In genomic region chr3:141231101-141231922, GRCh38 we compare ENCODE assay signal across 8 cellular contexts. TPM values are rescaled to one million over a fixed set of nuclear protein-coding genes. Genes with fewer than 3 reads are reported as not detected.
DNase-seq lines count a peak whose midpoint lies in the region; ATAC-seq and TF ChIP-seq lines count a peak whose summit lies in the region.

A gene with protein sequence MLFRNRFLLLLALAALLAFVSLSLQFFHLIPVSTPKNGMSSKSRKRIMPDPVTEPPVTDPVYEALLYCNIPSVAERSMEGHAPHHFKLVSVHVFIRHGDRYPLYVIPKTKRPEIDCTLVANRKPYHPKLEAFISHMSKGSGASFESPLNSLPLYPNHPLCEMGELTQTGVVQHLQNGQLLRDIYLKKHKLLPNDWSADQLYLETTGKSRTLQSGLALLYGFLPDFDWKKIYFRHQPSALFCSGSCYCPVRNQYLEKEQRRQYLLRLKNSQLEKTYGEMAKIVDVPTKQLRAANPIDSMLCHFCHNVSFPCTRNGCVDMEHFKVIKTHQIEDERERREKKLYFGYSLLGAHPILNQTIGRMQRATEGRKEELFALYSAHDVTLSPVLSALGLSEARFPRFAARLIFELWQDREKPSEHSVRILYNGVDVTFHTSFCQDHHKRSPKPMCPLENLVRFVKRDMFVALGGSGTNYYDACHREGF (plus strand): TSS chr3:141231825. CDS start chr3:141260176, 28,351 bp downstream.

- WGBS in esophagus muscularis mucosa = 10% methylated on average over 32 of the region's 87 CpGs

- H3K27me3 Mint-ChIP-seq in activated T-cell treated with anti-CD3 and anti-CD28 coated beads, Interleukin-2, amount 50 U/mL, for 24 hours = no peaks in the 10 kb centered on the region
- peaks cover 0 to 4% (median 0%) of the 10 kb centered on the region in 3 donors for H3K27me3 Mint-ChIP-seq in naive B cell
- no peaks in the 10 kb centered on the region for H3K27me3 Mint-ChIP-seq in stimulated activated memory B cell treated with anti-CD40 and anti-IgM and Interleukin-4, amounts not matched to agents 10 μg/mL and 1 μg/mL and 100 μg/mL, for 72 hours

- no peaks in the 10 kb centered on the region for H3K9me2 ChIP-seq in OCI-LY7 (ENCODE audit: insufficient read depth, low read length)

- CTCF ChIA-PET in OCI-LY7 (lab: Charles Lee; ENCODE audit: unreplicated experiment) = interaction anchor here (0.6 kb wide), 2 partner anchors 36 to 210 kb away, joined by 4 read pairs; no protein-coding TSS in a partner anchor

- peak within 1 kb of the TSS; percentile 68 for H2AFZ ChIP-seq in OCI-LY7 (ENCODE audit: low read length)

- TF ChIP-seq POLR2A in esophagus muscularis mucosa (IDR thresholded peaks at IDR 0.05; ENCODE audit: low read depth) = peak; percentile 8

- peaks cover 19% of the 10 kb centered on the region for H3K36me3 Mint-ChIP-seq in activated T-cell treated with anti-CD3 and anti-CD28 coated beads, Interleukin-2, amount 50 U/mL, for 24 hours (ENCODE audit: low read depth)
- no peaks in the 10 kb centered on the region for H3K36me3 Mint-ChIP-seq in naive B cell
- no peaks in the 10 kb centered on the region for H3K36me3 Mint-ChIP-seq in stimulated activated memory B cell treated with anti-CD40 and anti-IgM and Interleukin-4, amounts not matched to agents 10 μg/mL and 1 μg/mL and 100 μg/mL, for 72 hours

- H3K9me3 ChIP-seq in HUES48 (ENCODE audit: control insufficient read depth, insufficient read depth, low read length) (no peaks in the 10 kb centered on the region), OCI-LY7 (ENCODE audit: low read length) (no peaks in the 10 kb centered on the region), esophagus muscularis mucosa (no peaks in the 10 kb centered on the region)

- peak within 1 kb of the TSS; percentile 53; the same call in 1 of the 2 replicates for H3K9ac ChIP-seq in HUES48 (ENCODE audit: low read depth, low read length)

- BruUV-seq in OCI-LY7 (replicated peaks; lab: Mats Ljungman, UMichigan) = no TSS peak

- TF ChIP-seq CTCF in OCI-LY7 (conservative IDR thresholded peaks at IDR 0.05; ENCODE audit: low read length) (peak; percentile 65), esophagus muscularis mucosa (IDR thresholded peaks at IDR 0.05) (peak; percentile 66 to 85 (median 78))

- peak within 1 kb of the TSS; percentile 97 for H3K27ac Mint-ChIP-seq in activated T-cell treated with anti-CD3 and anti-CD28 coated beads, Interleukin-2, amount 50 U/mL, for 24 hours
- H3K27ac Mint-ChIP-seq in naive B cell = peak within 1 kb of the TSS; percentile 80 to 99 (median 94)
- H3K27ac Mint-ChIP-seq in stimulated activated memory B cell treated with anti-CD40 and anti-IgM and Interleukin-4, amounts not matched to agents 10 μg/mL and 1 μg/mL and 100 μg/mL, for 72 hours = peak within 1 kb of the TSS; percentile 92

- POLR2A ChIA-PET in OCI-LY7 (lab: Charles Lee) = interaction anchor here (0.6 to 1.2 kb wide), 5 partner anchors 34 to 1132 kb away, joined by 3 to 5 read pairs (median 3); no protein-coding TSS in a partner anchor

- H3K4me1 Mint-ChIP-seq in activated T-cell treated with anti-CD3 and anti-CD28 coated beads, Interleukin-2, amount 50 U/mL, for 24 hours (ENCODE audit: low read depth) = peaks cover 42% of the 10 kb centered on the region
- H3K4me1 Mint-ChIP-seq in naive B cell = peaks cover 20 to 27% (median 21%) of the 10 kb centered on the region in 3 donors
- peaks cover 20% of the 10 kb centered on the region for H3K4me1 Mint-ChIP-seq in stimulated activated memory B cell treated with anti-CD40 and anti-IgM and Interleukin-4, amounts not matched to agents 10 μg/mL and 1 μg/mL and 100 μg/mL, for 72 hours

- peak; percentile 73 for DNase-seq in DMS153 (lab: John Stamatoyannopoulos, UW)
- peak; percentile 85 for DNase-seq in OCI-LY7 (ENCODE audit: low spot score)
- peak; percentile 96 for DNase-seq in activated T-cell treated with anti-CD3 and anti-CD28 coated beads, Interleukin-2, amount 50 U/mL, for 24 hours
- peak; percentile 96 for DNase-seq in esophagus muscularis mucosa (ENCODE audit: extremely low spot score)
- peak; percentile 86 for DNase-seq in naive B cell

- H3K4me3 Mint-ChIP-seq in activated T-cell treated with anti-CD3 and anti-CD28 coated beads, Interleukin-2, amount 50 U/mL, for 24 hours = peak within 1 kb of the TSS; percentile 90
- H3K4me3 Mint-ChIP-seq in naive B cell = peak within 1 kb of the TSS; percentile 90 to 98 (median 95)
- peak within 1 kb of the TSS; percentile 98 for H3K4me3 Mint-ChIP-seq in stimulated activated memory B cell treated with anti-CD40 and anti-IgM and Interleukin-4, amounts not matched to agents 10 μg/mL and 1 μg/mL and 100 μg/mL, for 72 hours

- peaks cover 12% of the 10 kb centered on the region for H3K36me3 ChIP-seq in HUES48 (ENCODE audit: control insufficient read depth, insufficient read depth, low read length)
- no peaks in the 10 kb centered on the region for H3K36me3 ChIP-seq in OCI-LY7 (ENCODE audit: insufficient read depth, low read length)
- peaks cover 0 to 6% (median 0%) of the 10 kb centered on the region in 4 donors for H3K36me3 ChIP-seq in esophagus muscularis mucosa

- H3K79me2 ChIP-seq in OCI-LY7 (ENCODE audit: insufficient read depth, low read depth, low read length) = no peaks in the 10 kb centered on the region

- H4K20me1 ChIP-seq in OCI-LY7 (ENCODE audit: insufficient read depth, low read length) = no peaks in the 10 kb centered on the region

- H3K4me3 ChIP-seq in HUES48 (ENCODE audit: low read depth, low read length) = peak within 1 kb of the TSS; percentile 80
- H3K4me3 ChIP-seq in OCI-LY7 (ENCODE audit: low read depth, low read length, poor library complexity, severe bottlenecking) = peak within 1 kb of the TSS; percentile 73
- peak within 1 kb of the TSS; percentile 86 to 96 (median 91) for H3K4me3 ChIP-seq in esophagus muscularis mucosa

- no peak for TF ChIP-seq EP300 in esophagus muscularis mucosa (IDR thresholded peaks at IDR 0.05)

- H3K27me3 ChIP-seq in HUES48 (ENCODE audit: control insufficient read depth, insufficient read depth, low read length) = peaks cover 26% of the 10 kb centered on the region
- no peaks in the 10 kb centered on the region for H3K27me3 ChIP-seq in esophagus muscularis mucosa

- H3K9me3 Mint-ChIP-seq in activated T-cell treated with anti-CD3 and anti-CD28 coated beads, Interleukin-2, amount 50 U/mL, for 24 hours = no peaks in the 10 kb centered on the region
- H3K9me3 Mint-ChIP-seq in naive B cell = no peaks in the 10 kb centered on the region
- H3K9me3 Mint-ChIP-seq in stimulated activated memory B cell treated with anti-CD40 and anti-IgM and Interleukin-4, amounts not matched to agents 10 μg/mL and 1 μg/mL and 100 μg/mL, for 72 hours = no peaks in the 10 kb centered on the region

- ATAC-seq in GM21423 (IDR thresholded peaks at IDR 0.05; ENCODE audit: unreplicated experiment) = peak; percentile 93
- peak; percentile 91 to 94 for ATAC-seq in naive B cell (ENCODE audit: low read depth in 2 of 2)
- peak; percentile 97 for ATAC-seq in stimulated activated memory B cell treated with anti-CD40 and anti-IgM and Interleukin-4, amounts not matched to agents 10 μg/mL and 1 μg/mL and 100 μg/mL, for 72 hours

- H3K4me1 ChIP-seq in HUES48 (ENCODE audit: control insufficient read depth, insufficient read depth, low read length) = peaks cover 42% of the 10 kb centered on the region
- peaks cover 7% of the 10 kb centered on the region for H3K4me1 ChIP-seq in OCI-LY7 (ENCODE audit: insufficient read depth, low read length, poor library complexity, severe bottlenecking)
- H3K4me1 ChIP-seq in esophagus muscularis mucosa = peaks cover 16 to 27% (median 18%) of the 10 kb centered on the region in 4 donors

- peak within 1 kb of the TSS; percentile 28 for H3K27ac ChIP-seq in HUES48 (ENCODE audit: low read depth, low read length)
- peak within 1 kb of the TSS; percentile 25 for H3K27ac ChIP-seq in OCI-LY7 (ENCODE audit: low read depth, low read length, poor library complexity, severe bottlenecking)
- peak within 1 kb of the TSS; percentile 76 to 87 (median 84) for H3K27ac ChIP-seq in esophagus muscularis mucosa (replicated peaks in 1 of 4)

- intact Hi-C loops in OCI-LY7 (cut with micrococcal nuclease; ENCODE audit: unreplicated experiment) (loop anchor here (5.0 kb wide), 2 partner anchors 46 to 221 kb away; no protein-coding TSS in a partner anchor), esophagus muscularis mucosa (cut with DNase I) (loop anchor here (10.0 kb wide), 1 partner anchor 223 kb away; no protein-coding TSS in a partner anchor)

- peak within 1 kb of the TSS; percentile 84 for H3K4me2 ChIP-seq in OCI-LY7 (ENCODE audit: low read length)

RNA-seq across cellular contexts. Expression of the gene that starts here (rescaled TPM):
- total RNA-seq in OCI-LY7 (2014; rRNA removed; shearing (Covaris generic)) = 1.9 and 3.6 TPM in 2 replicates
- total RNA-seq in OCI-LY7 (2022) = 4.2 and 6.3 TPM in 2 replicates
- total RNA-seq in esophagus muscularis mucosa = 10 to 100 TPM in 1 of 4 donors, 1 to 10 TPM in 3; 4.5 to 12.5 (median 9.4) TPM
- 1 to 10 TPM in 4 of 6 donors, under 1 TPM in 2; 0.17 to 2.4 (median 1.2) TPM for polyA plus RNA-seq in naive B cell (ENCODE audit: low read depth in 6 of 6)

Comparison
In these comparisons a context has a peak if more than half of its experiments do, and no peak if none do; other contexts are left out.
1. Peak in every context shown above with its lines: DNase-seq, ATAC-seq, H3K4me3 ChIP-seq and H3K27ac ChIP-seq.
2. H3K27ac ChIP-seq: peak in every context shown above with its lines; median percentile 84 in esophagus muscularis mucosa; 28 in HUES48; 25 in OCI-LY7.